1 cellular context compared by ENCODE assay signal in the genomic region with DNA sequence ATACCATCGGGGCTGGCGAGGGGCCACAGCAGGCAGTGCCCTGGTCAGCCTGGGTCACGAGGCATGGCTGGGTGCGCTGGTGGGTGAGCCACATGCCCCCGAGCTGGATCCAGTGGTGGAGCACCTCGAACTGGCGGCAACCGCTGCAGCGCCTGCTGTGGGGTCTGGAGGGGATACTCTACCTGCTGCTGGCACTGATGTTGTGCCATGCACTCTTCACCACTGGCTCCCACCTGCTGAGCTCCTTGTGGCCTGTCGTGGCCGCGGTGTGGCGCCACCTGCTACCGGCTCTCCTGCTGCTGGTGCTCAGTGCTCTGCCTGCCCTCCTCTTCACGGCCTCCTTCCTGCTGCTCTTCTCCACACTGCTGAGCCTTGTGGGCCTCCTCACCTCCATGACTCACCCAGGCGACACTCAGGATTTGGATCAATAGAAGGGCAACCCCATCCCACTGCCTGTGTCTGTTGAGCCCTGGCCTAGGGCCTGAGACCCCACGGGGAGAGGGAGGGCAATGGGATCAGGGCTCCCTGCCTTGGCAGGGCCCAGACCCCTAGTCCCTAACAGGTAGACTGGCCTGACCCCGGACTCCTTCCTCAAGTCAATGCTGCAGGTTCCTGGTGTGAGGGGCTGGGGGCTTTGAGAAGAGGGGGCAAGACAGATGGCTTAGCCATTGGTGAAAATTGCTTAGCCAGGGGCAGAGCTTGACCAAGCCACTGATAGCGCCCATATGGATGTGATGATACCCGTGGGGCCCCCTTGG.
TF ChIP-seq lines count a peak whose summit lies in the region.

No MANE protein-coding gene starts in this region.

TF ChIP-seq in GM23338, 12 proteins besides CTCF, POLR2A, EP300 and RAD21 (continued from another document):
- TF ChIP-seq, protein P1, sequence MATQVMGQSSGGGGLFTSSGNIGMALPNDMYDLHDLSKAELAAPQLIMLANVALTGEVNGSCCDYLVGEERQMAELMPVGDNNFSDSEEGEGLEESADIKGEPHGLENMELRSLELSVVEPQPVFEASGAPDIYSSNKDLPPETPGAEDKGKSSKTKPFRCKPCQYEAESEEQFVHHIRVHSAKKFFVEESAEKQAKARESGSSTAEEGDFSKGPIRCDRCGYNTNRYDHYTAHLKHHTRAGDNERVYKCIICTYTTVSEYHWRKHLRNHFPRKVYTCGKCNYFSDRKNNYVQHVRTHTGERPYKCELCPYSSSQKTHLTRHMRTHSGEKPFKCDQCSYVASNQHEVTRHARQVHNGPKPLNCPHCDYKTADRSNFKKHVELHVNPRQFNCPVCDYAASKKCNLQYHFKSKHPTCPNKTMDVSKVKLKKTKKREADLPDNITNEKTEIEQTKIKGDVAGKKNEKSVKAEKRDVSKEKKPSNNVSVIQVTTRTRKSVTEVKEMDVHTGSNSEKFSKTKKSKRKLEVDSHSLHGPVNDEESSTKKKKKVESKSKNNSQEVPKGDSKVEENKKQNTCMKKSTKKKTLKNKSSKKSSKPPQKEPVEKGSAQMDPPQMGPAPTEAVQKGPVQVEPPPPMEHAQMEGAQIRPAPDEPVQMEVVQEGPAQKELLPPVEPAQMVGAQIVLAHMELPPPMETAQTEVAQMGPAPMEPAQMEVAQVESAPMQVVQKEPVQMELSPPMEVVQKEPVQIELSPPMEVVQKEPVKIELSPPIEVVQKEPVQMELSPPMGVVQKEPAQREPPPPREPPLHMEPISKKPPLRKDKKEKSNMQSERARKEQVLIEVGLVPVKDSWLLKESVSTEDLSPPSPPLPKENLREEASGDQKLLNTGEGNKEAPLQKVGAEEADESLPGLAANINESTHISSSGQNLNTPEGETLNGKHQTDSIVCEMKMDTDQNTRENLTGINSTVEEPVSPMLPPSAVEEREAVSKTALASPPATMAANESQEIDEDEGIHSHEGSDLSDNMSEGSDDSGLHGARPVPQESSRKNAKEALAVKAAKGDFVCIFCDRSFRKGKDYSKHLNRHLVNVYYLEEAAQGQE (IDR thresholded peaks at IDR 0.05; ENCODE audit: unreplicated experiment): no peak
- TF ChIP-seq CREB1 (CRISPR knock-in tag; IDR thresholded peaks at IDR 0.05; ENCODE audit: low read depth) (no peak), NANOG (IDR thresholded peaks at IDR 0.05; ENCODE audit: borderline replicate concordance) (no peak), ZNF114 (CRISPR knock-in tag; IDR thresholded peaks at IDR 0.05) (no peak), STAT1 (IDR thresholded peaks at IDR 0.05; ENCODE audit: unreplicated experiment) (no peak), POLR2AphosphoS5 (IDR thresholded peaks at IDR 0.05; ENCODE audit: low read depth) (no peak), EZH2 (IDR thresholded peaks at IDR 0.05; ENCODE audit: low read depth, unreplicated experiment) (no peak), JUNB (IDR thresholded peaks at IDR 0.05; ENCODE audit: unreplicated experiment) (no peak), EZH2phosphoT487 (IDR thresholded peaks at IDR 0.05; ENCODE audit: unreplicated experiment) (no peak)
- TF ChIP-seq, protein P2, sequence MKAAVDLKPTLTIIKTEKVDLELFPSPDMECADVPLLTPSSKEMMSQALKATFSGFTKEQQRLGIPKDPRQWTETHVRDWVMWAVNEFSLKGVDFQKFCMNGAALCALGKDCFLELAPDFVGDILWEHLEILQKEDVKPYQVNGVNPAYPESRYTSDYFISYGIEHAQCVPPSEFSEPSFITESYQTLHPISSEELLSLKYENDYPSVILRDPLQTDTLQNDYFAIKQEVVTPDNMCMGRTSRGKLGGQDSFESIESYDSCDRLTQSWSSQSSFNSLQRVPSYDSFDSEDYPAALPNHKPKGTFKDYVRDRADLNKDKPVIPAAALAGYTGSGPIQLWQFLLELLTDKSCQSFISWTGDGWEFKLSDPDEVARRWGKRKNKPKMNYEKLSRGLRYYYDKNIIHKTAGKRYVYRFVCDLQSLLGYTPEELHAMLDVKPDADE (IDR thresholded peaks at IDR 0.05): no peak
- TF ChIP-seq, protein P3, sequence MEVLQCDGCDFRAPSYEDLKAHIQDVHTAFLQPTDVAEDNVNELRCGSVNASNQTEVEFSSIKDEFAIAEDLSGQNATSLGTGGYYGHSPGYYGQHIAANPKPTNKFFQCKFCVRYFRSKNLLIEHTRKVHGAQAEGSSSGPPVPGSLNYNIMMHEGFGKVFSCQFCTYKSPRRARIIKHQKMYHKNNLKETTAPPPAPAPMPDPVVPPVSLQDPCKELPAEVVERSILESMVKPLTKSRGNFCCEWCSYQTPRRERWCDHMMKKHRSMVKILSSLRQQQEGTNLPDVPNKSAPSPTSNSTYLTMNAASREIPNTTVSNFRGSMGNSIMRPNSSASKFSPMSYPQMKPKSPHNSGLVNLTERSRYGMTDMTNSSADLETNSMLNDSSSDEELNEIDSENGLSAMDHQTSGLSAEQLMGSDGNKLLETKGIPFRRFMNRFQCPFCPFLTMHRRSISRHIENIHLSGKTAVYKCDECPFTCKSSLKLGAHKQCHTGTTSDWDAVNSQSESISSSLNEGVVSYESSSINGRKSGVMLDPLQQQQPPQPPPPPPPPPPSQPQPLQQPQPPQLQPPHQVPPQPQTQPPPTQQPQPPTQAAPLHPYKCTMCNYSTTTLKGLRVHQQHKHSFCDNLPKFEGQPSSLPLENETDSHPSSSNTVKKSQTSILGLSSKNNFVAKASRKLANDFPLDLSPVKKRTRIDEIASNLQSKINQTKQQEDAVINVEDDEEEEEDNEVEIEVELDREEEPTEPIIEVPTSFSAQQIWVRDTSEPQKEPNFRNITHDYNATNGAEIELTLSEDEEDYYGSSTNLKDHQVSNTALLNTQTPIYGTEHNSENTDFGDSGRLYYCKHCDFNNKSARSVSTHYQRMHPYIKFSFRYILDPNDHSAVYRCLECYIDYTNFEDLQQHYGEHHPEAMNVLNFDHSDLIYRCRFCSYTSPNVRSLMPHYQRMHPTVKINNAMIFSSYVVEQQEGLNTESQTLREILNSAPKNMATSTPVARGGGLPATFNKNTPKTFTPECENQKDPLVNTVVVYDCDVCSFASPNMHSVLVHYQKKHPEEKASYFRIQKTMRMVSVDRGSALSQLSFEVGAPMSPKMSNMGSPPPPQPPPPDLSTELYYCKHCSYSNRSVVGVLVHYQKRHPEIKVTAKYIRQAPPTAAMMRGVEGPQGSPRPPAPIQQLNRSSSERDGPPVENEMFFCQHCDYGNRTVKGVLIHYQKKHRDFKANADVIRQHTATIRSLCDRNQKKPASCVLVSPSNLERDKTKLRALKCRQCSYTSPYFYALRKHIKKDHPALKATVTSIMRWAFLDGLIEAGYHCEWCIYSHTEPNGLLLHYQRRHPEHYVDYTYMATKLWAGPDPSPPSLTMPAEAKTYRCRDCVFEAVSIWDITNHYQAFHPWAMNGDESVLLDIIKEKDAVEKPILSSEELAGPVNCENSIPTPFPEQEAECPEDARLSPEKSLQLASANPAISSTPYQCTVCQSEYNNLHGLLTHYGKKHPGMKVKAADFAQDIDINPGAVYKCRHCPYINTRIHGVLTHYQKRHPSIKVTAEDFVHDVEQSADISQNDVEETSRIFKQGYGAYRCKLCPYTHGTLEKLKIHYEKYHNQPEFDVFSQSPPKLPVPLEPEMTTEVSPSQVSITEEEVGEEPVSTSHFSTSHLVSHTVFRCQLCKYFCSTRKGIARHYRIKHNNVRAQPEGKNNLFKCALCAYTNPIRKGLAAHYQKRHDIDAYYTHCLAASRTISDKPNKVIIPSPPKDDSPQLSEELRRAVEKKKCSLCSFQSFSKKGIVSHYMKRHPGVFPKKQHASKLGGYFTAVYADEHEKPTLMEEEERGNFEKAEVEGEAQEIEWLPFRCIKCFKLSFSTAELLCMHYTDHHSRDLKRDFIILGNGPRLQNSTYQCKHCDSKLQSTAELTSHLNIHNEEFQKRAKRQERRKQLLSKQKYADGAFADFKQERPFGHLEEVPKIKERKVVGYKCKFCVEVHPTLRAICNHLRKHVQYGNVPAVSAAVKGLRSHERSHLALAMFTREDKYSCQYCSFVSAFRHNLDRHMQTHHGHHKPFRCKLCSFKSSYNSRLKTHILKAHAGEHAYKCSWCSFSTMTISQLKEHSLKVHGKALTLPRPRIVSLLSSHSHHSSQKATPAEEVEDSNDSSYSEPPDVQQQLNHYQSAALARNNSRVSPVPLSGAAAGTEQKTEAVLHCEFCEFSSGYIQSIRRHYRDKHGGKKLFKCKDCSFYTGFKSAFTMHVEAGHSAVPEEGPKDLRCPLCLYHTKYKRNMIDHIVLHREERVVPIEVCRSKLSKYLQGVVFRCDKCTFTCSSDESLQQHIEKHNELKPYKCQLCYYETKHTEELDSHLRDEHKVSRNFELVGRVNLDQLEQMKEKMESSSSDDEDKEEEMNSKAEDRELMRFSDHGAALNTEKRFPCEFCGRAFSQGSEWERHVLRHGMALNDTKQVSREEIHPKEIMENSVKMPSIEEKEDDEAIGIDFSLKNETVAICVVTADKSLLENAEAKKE (CRISPR knock-in tag; IDR thresholded peaks at IDR 0.05): no peak
